Comparison of ENCODE assay signal across 16 cellular contexts in genomic region chr7:1547777-1548437, GRCh38. TPM values are rescaled to one million over a fixed set of nuclear protein-coding genes. Genes with fewer than 3 reads are reported as not detected.
"Had no signal": no experiment of that assay in that cellular context is flagged by ENCODE, and none has a peak within 500 bp of the region (broad histone marks: within the 10 kb centered on the region; RNA-seq: fewer than 3 reads in every experiment).

No MANE protein-coding gene starts in this region.

- H3K36me3 ChIP-seq: breast epithelium had no signal

- H3K36me3 Mint-ChIP-seq: activated naive CD8-positive, alpha-beta T cell; immature natural killer cell; natural killer cell had no signal

- H3K4me3 ChIP-seq: breast epithelium, tibial artery had no signal

- H3K27me3 ChIP-seq: breast epithelium, tibial artery had no signal

- H3K9me3 ChIP-seq: breast epithelium, tibial artery had no signal

- H3K27ac Mint-ChIP-seq: activated naive CD8-positive, alpha-beta T cell; immature natural killer cell had no signal

- H3K9me3 Mint-ChIP-seq: immature natural killer cell, natural killer cell had no signal

- H3K4me1 Mint-ChIP-seq: immature natural killer cell had no signal

- H3K27ac ChIP-seq: breast epithelium, tibial artery, VCaP had no signal

- H3K4me3 Mint-ChIP-seq: activated naive CD8-positive, alpha-beta T cell; immature natural killer cell; natural killer cell had no signal

- H3K27me3 Mint-ChIP-seq: activated naive CD8-positive, alpha-beta T cell had no signal

- ATAC-seq: left cardiac atrium had no signal

- DNase-seq: activated CD4-positive, alpha-beta T cell treated with anti-CD3 and anti-CD28 coated beads for 4 hours; activated effector memory CD4-positive, alpha-beta T cell treated with Interleukin-2 at 50 U/mL for 16 hours; activated T-cell treated with anti-CD3 and anti-CD28 coated beads for 4 hours; anterior cingulate cortex; immature natural killer cell; left cardiac atrium; natural killer cell; stimulated activated CD4-positive, alpha-beta T cell treated with anti-CD3 and anti-CD28 coated beads, Interleukin-4, amount 100 ng/mL, for 1 hour; stimulated activated CD8-positive, alpha-beta memory T cell treated with anti-CD3 and anti-CD28 coated beads, Interleukin-4, amount 100 ng/mL, for 48 hours; T1000; tibial artery had no signal

RNA-seq across cellular contexts. Expression of gene TMEM184A, which starts 8.1 kb away (rescaled TPM):
- total RNA-seq: activated CD8-positive, alpha-beta memory T cell treated with anti-CD3 and anti-CD28 coated beads for 36 hours; pulmonary artery endothelial cell had no signal
- polyA plus RNA-seq: immature natural killer cell had no signal
